ENCODE assay signal across 8 cellular contexts in genomic region chr2:42105330-42106256, GRCh38. TPM values are rescaled to one million over a fixed set of nuclear protein-coding genes. Genes with fewer than 3 reads are reported as not detected.
DNase-seq lines count a peak whose midpoint lies in the region; ATAC-seq and TF ChIP-seq lines count a peak whose summit lies in the region.

No MANE protein-coding gene starts in this region.

- H2AFZ ChIP-seq in H9 (ENCODE audit: low read length), result no peak overlapping the region

- H4K8ac ChIP-seq in H9 (replicated peaks; ENCODE audit: insufficient read length, low read depth, low read length), result no peak overlapping the region

- no peak overlapping the region for H4K5ac ChIP-seq in H9 (ENCODE audit: insufficient read length, low read depth, low read length)

- DNase-seq in GF-D8 (lab: John Stamatoyannopoulos, UW) (peak; percentile 64), NB4 (ENCODE audit: low read depth) (peak; percentile 49), activated T-cell treated with anti-CD3 and anti-CD28 coated beads for 24 hours (ENCODE audit: low read depth) (peak; percentile 47), left kidney (ENCODE audit: low read depth, low spot score) (peak; percentile 77), RWPE1 (ENCODE audit: low spot score) (no peak), H9 (no peak)
- peak; percentile 44 for DNase-seq in stimulated activated CD8-positive, alpha-beta memory T cell treated with anti-CD3 and anti-CD28 coated beads, Interleukin-4, amount 100 ng/mL, for 24 hours (ENCODE audit: low read depth)

- H3K79me2 ChIP-seq in H9 (ENCODE audit: insufficient read depth, low read length), result no peaks in the 10 kb centered on the region

- H4K91ac ChIP-seq in H9 (ENCODE audit: insufficient read length, low read depth, low read length), result no peak overlapping the region

- peak; percentile 50 for ATAC-seq in GM21619 (IDR thresholded peaks at IDR 0.05; ENCODE audit: unreplicated experiment)

- no peak overlapping the region for H2BK20ac ChIP-seq in H9 (ENCODE audit: low read depth, low read length, poor library complexity, severe bottlenecking)

- peaks cover 22 to 25% of the 10 kb centered on the region in 2 experiments for H3K4me1 Mint-ChIP-seq in H9

- H3K27me3 Mint-ChIP-seq in H9 (ENCODE audit: low read depth), result peaks cover 5% of the 10 kb centered on the region

- no peak overlapping the region for H3T11ph ChIP-seq in H9 (ENCODE audit: low read length)

- peaks cover 9% of the 10 kb centered on the region for H3K23me2 ChIP-seq in H9 (ENCODE audit: insufficient read length, low read depth, low read length, poor library complexity, severe bottlenecking)

- no peak overlapping the region for H2AK5ac ChIP-seq in H9 (ENCODE audit: insufficient read length, low read length)

- no peak overlapping the region for H2BK5ac ChIP-seq in H9 (ENCODE audit: insufficient read length, low read length)

- H3K14ac ChIP-seq in H9 (ENCODE audit: insufficient read depth, low read length), result no peak overlapping the region

- H3K36me3 Mint-ChIP-seq in H9 (ENCODE audit: insufficient read depth in 1 of 3, low read depth in 3 of 3), result peaks cover 0 to under 1% (median 0%) of the 10 kb centered on the region in 3 experiments; a peak in 2 of 7 replicates

- no peaks in the 10 kb centered on the region for H4K20me1 ChIP-seq in H9 (ENCODE audit: control insufficient read depth, insufficient read depth, insufficient read length)

- H2BK15ac ChIP-seq in H9 (ENCODE audit: low read depth, low read length), result no peak overlapping the region

- no peaks in the 10 kb centered on the region for H3K9me3 ChIP-seq in H9 (ENCODE audit: control insufficient read depth, low read depth, low read length)

- no peak overlapping the region for H3K4me3 ChIP-seq in NB4 (ENCODE audit: low read depth, low read length)

- H3K27ac ChIP-seq in RWPE1 (no peak overlapping the region), H9 (ENCODE audit: insufficient read length, low read depth, low read length) (no peak overlapping the region)

- no peak for TF ChIP-seq CTCF in NB4 (IDR thresholded peaks at IDR 0.05; ENCODE audit: low read depth, low read length)
- no peak for TF ChIP-seq CTCF in RWPE1 (conservative IDR thresholded peaks at IDR 0.05; ENCODE audit: low read depth)
- no peak for TF ChIP-seq CTCF in H9 (conservative IDR thresholded peaks at IDR 0.05)

- POLR2A ChIA-PET in RWPE1 (lab: Yijun Ruan, JAX; ENCODE audit: low non-redundant PET), result no interaction called here

- CTCF ChIA-PET in RWPE1 (lab: Yijun Ruan, JAX), result interaction anchor here (0.7 kb wide), 1 partner anchor 219 kb away, joined by 5 read pairs; no protein-coding TSS in a partner anchor

- peaks cover 6% of the 10 kb centered on the region; the same call in 1 of the 2 replicates for H3K4me1 ChIP-seq in H9 (ENCODE audit: insufficient read depth, low read length)

- H2BK12ac ChIP-seq in H9 (ENCODE audit: insufficient read length, low read depth, low read length), result no peak overlapping the region

- no peak overlapping the region for H3K4ac ChIP-seq in H9 (ENCODE audit: low read depth, low read length)

- H2BK120ac ChIP-seq in H9 (ENCODE audit: low read depth, low read length, poor library complexity, severe bottlenecking), result no peak overlapping the region

- TF ChIP-seq POLR2A in NB4 (IDR thresholded peaks at IDR 0.05; ENCODE audit: extremely low read depth, insufficient read length), result no peak

- H3K79me1 ChIP-seq in H9 (ENCODE audit: insufficient read depth, low read depth, low read length, poor library complexity, severe bottlenecking), result no peaks in the 10 kb centered on the region

- no peak overlapping the region for H3K56ac ChIP-seq in H9 (ENCODE audit: insufficient read length, low read depth, low read length)

- no peak overlapping the region for H3K23ac ChIP-seq in H9 (ENCODE audit: insufficient read length, low read depth, low read length)

- no peaks in the 10 kb centered on the region; the same call in 1 of the 2 replicates for H3K27me3 ChIP-seq in H9 (ENCODE audit: insufficient read depth, low read length)

- no peak overlapping the region for H3K27ac Mint-ChIP-seq in H9

- WGBS in H9 (ENCODE audit: extremely low coverage, insufficient read length, low lambda C conversion rate), result no CpG with 5 or more reads among the region's 14 CpGs

- H3K4me2 ChIP-seq in H9 (ENCODE audit: insufficient read depth, insufficient read length, low read length), result no peak overlapping the region

- no peak overlapping the region for H3K18ac ChIP-seq in H9 (ENCODE audit: insufficient read length, low read depth, low read length)

- no peak overlapping the region for H3K9ac ChIP-seq in H9 (ENCODE audit: extremely low read depth, insufficient read length, low read length)

- no peak overlapping the region for H3K4me3 Mint-ChIP-seq in H9

- peaks cover under 1 to 3% of the 10 kb centered on the region in 2 experiments; a peak in 4 of 5 replicates for H3K9me3 Mint-ChIP-seq in H9

RNA-seq across cellular contexts. Expression of gene PKDCC, which starts 57.8 kb away (rescaled TPM):
- total RNA-seq in H9 (2021), result 134 and 135 TPM in 2 replicates

Comparison
In these comparisons a context has a peak if more than half of its experiments do, and no peak if none do; other contexts are left out.
1. DNase-seq: peak in GF-D8 (single experiment), NB4 (single experiment), activated T-cell treated with anti-CD3 and anti-CD28 coated beads for 24 hours (single experiment), left kidney (single experiment) and stimulated activated CD8-positive, alpha-beta memory T cell treated with anti-CD3 and anti-CD28 coated beads, Interleukin-4, amount 100 ng/mL, for 24 hours (single experiment); none in RWPE1 (single experiment) and H9 (single experiment).